ENCODE assay signal across 12 cellular contexts in the genomic region with DNA sequence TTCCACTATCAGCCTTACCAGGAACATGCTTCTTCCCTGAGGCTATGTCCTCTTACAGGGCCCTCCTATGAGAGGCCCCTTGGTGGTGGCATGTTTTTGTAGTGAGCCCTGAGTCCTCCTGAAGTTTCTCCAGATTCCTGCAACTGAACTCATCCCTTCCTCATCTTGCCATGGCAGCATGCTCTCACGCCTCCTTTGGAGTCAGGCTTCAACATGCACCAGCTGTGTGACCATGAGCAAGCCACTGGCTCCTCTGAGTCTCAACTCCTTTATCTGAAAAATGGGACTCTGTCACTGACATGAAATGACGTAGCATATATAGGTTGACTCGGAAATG.
DNase-seq lines count a peak whose midpoint lies in the region; ATAC-seq lines count a peak whose summit lies in the region.
"Had no signal": no experiment of that assay in that cellular context is flagged by ENCODE, and none has a peak within 500 bp of the region (broad histone marks: within the 10 kb centered on the region; RNA-seq: fewer than 3 reads in every experiment).

No MANE protein-coding gene starts in this region.

- no peaks in the 10 kb centered on the region for H3K36me3 Mint-ChIP-seq in natural killer cell treated with Interleukin-12 subunit alpha and Interleukin-12 subunit beta and Interleukin-15 and Interleukin-18, amount 100 ng/mL, for 72 hours

- no peak for ATAC-seq in GM21515 (IDR thresholded peaks at IDR 0.05; ENCODE audit: unreplicated experiment)
- no peak for ATAC-seq in natural killer cell treated with Interleukin-12 subunit alpha and Interleukin-12 subunit beta and Interleukin-15 and Interleukin-18, amount 100 ng/mL, for 72 hours
- ATAC-seq: K562 had no signal

- H3K9me3 Mint-ChIP-seq in natural killer cell treated with Interleukin-12 subunit alpha and Interleukin-12 subunit beta and Interleukin-15 and Interleukin-18, amount 100 ng/mL, for 72 hours, result no peaks in the 10 kb centered on the region
- H3K9me3 Mint-ChIP-seq: CD4-positive, alpha-beta T cell had no signal

- peaks cover 5 to 6% of the 10 kb centered on the region in 2 donors for H3K4me1 Mint-ChIP-seq in natural killer cell treated with Interleukin-12 subunit alpha and Interleukin-12 subunit beta and Interleukin-15 and Interleukin-18, amount 100 ng/mL, for 72 hours (ENCODE audit: low read depth in 2 of 2)

- H3K27ac Mint-ChIP-seq in natural killer cell treated with Interleukin-12 subunit alpha and Interleukin-12 subunit beta and Interleukin-15 and Interleukin-18, amount 100 ng/mL, for 72 hours, result no peak overlapping the region
- H3K27ac Mint-ChIP-seq: CD4-positive, alpha-beta T cell had no signal

- H3K4me3 Mint-ChIP-seq in natural killer cell treated with Interleukin-12 subunit alpha and Interleukin-12 subunit beta and Interleukin-15 and Interleukin-18, amount 100 ng/mL, for 72 hours, result no peak overlapping the region
- H3K4me3 Mint-ChIP-seq: CD4-positive, alpha-beta T cell had no signal

- DNase-seq in EH (ENCODE audit: low read depth) (peak; percentile 18), ELF-1 (ENCODE audit: low read depth, low spot score) (peak; percentile 41), ecto neural progenitor cell (ENCODE audit: low spot score) (peak; percentile 26), mesenteric fat pad (ENCODE audit: low spot score) (peak; percentile 37), Kasumi-1 (lab: John Stamatoyannopoulos, UW) (no peak)
- no peak for DNase-seq in natural killer cell treated with Interleukin-12 subunit alpha and Interleukin-12 subunit beta and Interleukin-15 and Interleukin-18, amount 100 ng/mL, for 72 hours (ENCODE audit: low spot score)
- DNase-seq: CD4-positive, alpha-beta T cell; DMS79 treated with DMSO at 0.1 percent for 48 hours; GDM1; IMR-90 had no signal

- peaks cover 35 to 36% of the 10 kb centered on the region in 2 donors for H3K27me3 Mint-ChIP-seq in natural killer cell treated with Interleukin-12 subunit alpha and Interleukin-12 subunit beta and Interleukin-15 and Interleukin-18, amount 100 ng/mL, for 72 hours
- H3K27me3 Mint-ChIP-seq: CD4-positive, alpha-beta T cell had no signal

Comparison
In these comparisons a context has a peak if more than half of its experiments do, and no peak if none do; other contexts are left out.
1. DNase-seq: peak in EH (single experiment), ELF-1 (single experiment), ecto neural progenitor cell (single experiment) and mesenteric fat pad (single experiment); none in Kasumi-1 (0 of 2) and natural killer cell treated with Interleukin-12 subunit alpha and Interleukin-12 subunit beta and Interleukin-15 and Interleukin-18, amount 100 ng/mL, for 72 hours (single experiment).